8 cellular contexts compared by ENCODE assay signal in the genomic region with DNA sequence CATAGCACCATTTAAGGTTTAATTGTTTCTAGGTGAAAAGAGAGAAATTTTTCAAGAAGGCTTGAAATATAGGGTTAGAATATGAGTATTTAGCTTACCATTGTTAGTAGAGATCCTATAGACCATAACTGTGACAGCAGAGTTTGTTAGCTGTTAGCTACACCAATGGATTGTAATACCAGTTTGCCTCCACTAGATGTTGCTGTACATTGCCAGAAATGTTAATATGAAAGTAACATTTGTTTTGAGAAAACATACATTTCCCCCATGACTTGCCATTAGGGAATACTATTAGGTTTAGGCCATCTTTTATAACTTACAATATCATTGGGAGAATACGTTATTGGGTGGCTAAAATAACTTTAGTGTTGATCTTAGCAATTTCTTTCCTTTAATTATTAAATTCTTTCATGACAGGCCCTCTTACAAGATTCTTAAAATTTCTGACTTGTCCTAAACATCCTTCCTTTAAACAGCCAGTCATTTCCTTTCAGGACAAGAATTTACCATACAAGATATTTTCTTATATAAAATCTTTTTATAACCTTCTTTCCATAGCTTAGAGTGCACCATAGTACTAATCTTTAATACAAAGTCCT. TPM values are rescaled to one million over a fixed set of nuclear protein-coding genes. Genes with fewer than 3 reads are reported as not detected.
A peak's percentile ranks its signal among the peaks of the same experiment; 100 is the strongest.
DNase-seq lines count a peak whose midpoint lies in the region; ATAC-seq and TF ChIP-seq lines count a peak whose summit lies in the region.

No MANE protein-coding gene starts in this region.

- peaks cover 3% of the 10 kb centered on the region for H3K36me3 Mint-ChIP-seq in endothelial cell (ENCODE audit: low read depth, unreplicated experiment)
- no peaks in the 10 kb centered on the region for H3K36me3 Mint-ChIP-seq in activated T-helper 17 cell treated with anti-CD3 and anti-CD28 coated beads, Interleukin-2, amount 50 U/mL, for 72 hours (ENCODE audit: low read depth)

- DNase-seq in SIG-M5 treated with dmso at 0.1 percent for 504 hours (lab: John Stamatoyannopoulos, UW; ENCODE audit: unreplicated experiment): peak; percentile 45
- no peak for DNase-seq in SIG-M5 (lab: John Stamatoyannopoulos, UW)
- peak; percentile 20 for DNase-seq in HS-27A (ENCODE audit: low read depth)
- no peak for DNase-seq in Peyer's patch
- no peak for DNase-seq in endothelial cell (ENCODE audit: low spot score)
- peak; percentile 67 for DNase-seq in myocyte (ENCODE audit: low read depth)
- DNase-seq in activated gamma-delta T cell (lab: John Stamatoyannopoulos, UW): no peak

- no peak for ATAC-seq in activated T-helper 17 cell treated with anti-CD3 and anti-CD28 coated beads, Interleukin-2, amount 50 U/mL, for 72 hours (replicated peaks)

- peaks cover 0 to 11% (median 1%) of the 10 kb centered on the region in 4 donors for H3K4me1 ChIP-seq in Peyer's patch

- H3K4me3 Mint-ChIP-seq in endothelial cell (ENCODE audit: unreplicated experiment): no peak overlapping the region
- no peak overlapping the region for H3K4me3 Mint-ChIP-seq in activated T-helper 17 cell treated with anti-CD3 and anti-CD28 coated beads, Interleukin-2, amount 50 U/mL, for 72 hours

- H3K4me3 ChIP-seq in Peyer's patch: no peak overlapping the region

- peaks cover 10% of the 10 kb centered on the region for H3K27me3 Mint-ChIP-seq in endothelial cell (ENCODE audit: unreplicated experiment)
- peaks cover 32% of the 10 kb centered on the region for H3K27me3 Mint-ChIP-seq in activated T-helper 17 cell treated with anti-CD3 and anti-CD28 coated beads, Interleukin-2, amount 50 U/mL, for 72 hours

- H3K4me1 Mint-ChIP-seq in endothelial cell (ENCODE audit: unreplicated experiment): peaks cover 7% of the 10 kb centered on the region
- no peaks in the 10 kb centered on the region for H3K4me1 Mint-ChIP-seq in activated T-helper 17 cell treated with anti-CD3 and anti-CD28 coated beads, Interleukin-2, amount 50 U/mL, for 72 hours

- H3K9me3 Mint-ChIP-seq in endothelial cell (ENCODE audit: unreplicated experiment): no peaks in the 10 kb centered on the region
- no peaks in the 10 kb centered on the region for H3K9me3 Mint-ChIP-seq in activated T-helper 17 cell treated with anti-CD3 and anti-CD28 coated beads, Interleukin-2, amount 50 U/mL, for 72 hours

- no peaks in the 10 kb centered on the region for H3K9me3 ChIP-seq in Peyer's patch

- H3K27ac ChIP-seq in Peyer's patch: no peak overlapping the region

- no peaks in the 10 kb centered on the region for H3K36me3 ChIP-seq in Peyer's patch

- no peak overlapping the region for H3K27ac Mint-ChIP-seq in endothelial cell (ENCODE audit: unreplicated experiment)
- no peak overlapping the region for H3K27ac Mint-ChIP-seq in activated T-helper 17 cell treated with anti-CD3 and anti-CD28 coated beads, Interleukin-2, amount 50 U/mL, for 72 hours

- peaks cover 0 to 11% of the 10 kb centered on the region in 2 donors for H3K27me3 ChIP-seq in Peyer's patch

- TF ChIP-seq POLR2A in Peyer's patch (IDR thresholded peaks at IDR 0.05): no peak

- TF ChIP-seq CTCF in Peyer's patch (IDR thresholded peaks at IDR 0.05) (peak; percentile 52 to 90 (median 85)), endothelial cell (IDR thresholded peaks at IDR 0.05; ENCODE audit: unreplicated experiment) (peak; percentile 75)

RNA-seq across cellular contexts. Expression of gene ZNF117, which starts 39.5 kb away (rescaled TPM):
- total RNA-seq in Peyer's patch (10 to 100 TPM in 2 of 4 donors, 1 to 10 TPM in 2; 3.1 to 22.3 (median 6.9) TPM), endothelial cell (ENCODE audit: unreplicated experiment) (42.0 TPM), myocyte (12.9 and 13.5 TPM in 2 replicates)
- polyA plus RNA-seq in myocyte (2012): 5.0 TPM
- 1 to 10 TPM; 1.8 to 6.2 TPM for total RNA-seq in activated T-helper 17 cell treated with anti-CD3 and anti-CD28 coated beads, Interleukin-2, amount 50 U/mL, for 72 hours

RNA-seq across cellular contexts. Expression of gene ZNF273, which starts 48.3 kb away (rescaled TPM):
- 1 to 10 TPM; 1.6 to 9.1 (median 3.4) TPM for total RNA-seq in Peyer's patch
- total RNA-seq in endothelial cell (ENCODE audit: unreplicated experiment): 9.3 TPM
- 3.9 and 5.1 TPM in 2 replicates for total RNA-seq in myocyte
- polyA plus RNA-seq in myocyte (2012): 1.5 TPM
- total RNA-seq in activated T-helper 17 cell treated with anti-CD3 and anti-CD28 coated beads, Interleukin-2, amount 50 U/mL, for 72 hours: 10 to 100 TPM in 1 of 2 donors, 1 to 10 TPM in 1; 9.1 to 13.6 TPM

RNA-seq across cellular contexts. Expression of gene ERV3-1, which starts 55.1 kb away (rescaled TPM):
- total RNA-seq in Peyer's patch (10 to 100 TPM in 1 of 4 donors, 1 to 10 TPM in 3; 6.8 to 11.3 (median 8.6) TPM), endothelial cell (ENCODE audit: unreplicated experiment) (58.4 TPM), myocyte (24.6 and 27.8 TPM in 2 replicates)
- 16.5 TPM for polyA plus RNA-seq in myocyte (2012)
- 10 to 100 TPM in 1 of 2 donors, 1 to 10 TPM in 1; 6.1 to 13.7 TPM for total RNA-seq in activated T-helper 17 cell treated with anti-CD3 and anti-CD28 coated beads, Interleukin-2, amount 50 U/mL, for 72 hours

Comparison
In these comparisons a context has a peak if more than half of its experiments do, and no peak if none do; other contexts are left out.
1. DNase-seq: peak in SIG-M5 treated with dmso at 0.1 percent for 504 hours (single experiment), HS-27A (single experiment) and myocyte (single experiment); none in SIG-M5 (single experiment), Peyer's patch (0 of 3), endothelial cell (single experiment) and activated gamma-delta T cell (single experiment).